In genomic region chr1:212935387-212935981, GRCh38 we compare ENCODE assay signal across 9 cellular contexts. TPM values are rescaled to one million over a fixed set of nuclear protein-coding genes. Genes with fewer than 3 reads are reported as not detected.
"Had no signal": no experiment of that assay in that cellular context is flagged by ENCODE, and none has a peak within 500 bp of the region (broad histone marks: within the 10 kb centered on the region; RNA-seq: fewer than 3 reads in every experiment).

No MANE protein-coding gene starts in this region.

- H3K4me3 ChIP-seq: GM23248 had no signal

- H3K4me2 ChIP-seq: KMS-11 had no signal

- H3K27ac ChIP-seq: GM23248, HL-60, KMS-11 had no signal

- H3K27ac Mint-ChIP-seq: H9 had no signal

- H2AFZ ChIP-seq: GM23248 had no signal

- DNase-seq: GM23248, GOT3, H9, HCEC 1CT, IMR-90, KBM-7 had no signal

- H3K9ac ChIP-seq: GM23248, KMS-11 had no signal

- FAIRE-seq: H54 had no signal

- H3K4me3 Mint-ChIP-seq: H9 had no signal

RNA-seq across cellular contexts. Expression of gene VASH2, which starts 14.9 kb away (rescaled TPM):
- total RNA-seq: GM23248 had no signal
